ENCODE assay signal across 1 cellular context in the genomic region with DNA sequence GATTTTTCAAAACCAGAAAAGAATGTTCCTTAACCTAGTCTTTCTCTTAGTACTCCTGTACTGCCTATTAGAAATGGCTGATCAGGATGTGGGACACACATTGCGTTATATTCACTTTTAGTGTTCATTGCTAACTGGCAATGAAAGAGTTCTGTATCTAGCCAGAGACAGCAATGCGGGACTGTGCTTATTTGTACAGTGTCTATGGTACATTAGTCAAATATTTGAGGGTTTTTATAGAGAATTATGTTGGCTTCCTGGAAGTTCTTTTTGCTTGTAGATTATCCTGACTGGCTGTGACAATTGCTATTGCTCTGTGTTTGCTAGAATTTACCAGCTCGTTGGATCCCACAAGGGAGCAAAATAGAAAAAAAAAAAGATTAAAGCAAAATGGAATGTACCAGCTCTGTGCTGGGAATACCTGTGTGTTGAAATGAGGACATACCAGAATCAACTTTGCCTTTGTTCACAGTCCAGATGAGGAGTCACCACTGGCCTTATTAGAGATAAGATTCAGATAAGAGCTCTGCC.
A peak's percentile ranks its signal among the peaks of the same experiment; 100 is the strongest.
TF ChIP-seq lines count a peak whose summit lies in the region.

No MANE protein-coding gene starts in this region.

TF ChIP-seq in HepG2, 621 proteins besides CTCF, POLR2A, EP300 and RAD21 (continued from another document and continues in another):
- TF ChIP-seq, protein P1, sequence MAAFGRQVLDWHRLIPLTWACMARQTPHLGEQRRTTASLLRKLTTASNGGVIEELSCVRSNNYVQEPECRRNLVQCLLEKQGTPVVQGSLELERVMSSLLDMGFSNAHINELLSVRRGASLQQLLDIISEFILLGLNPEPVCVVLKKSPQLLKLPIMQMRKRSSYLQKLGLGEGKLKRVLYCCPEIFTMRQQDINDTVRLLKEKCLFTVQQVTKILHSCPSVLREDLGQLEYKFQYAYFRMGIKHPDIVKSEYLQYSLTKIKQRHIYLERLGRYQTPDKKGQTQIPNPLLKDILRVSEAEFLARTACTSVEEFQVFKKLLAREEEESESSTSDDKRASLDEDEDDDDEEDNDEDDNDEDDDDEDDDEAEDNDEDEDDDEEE (CRISPR knock-in tag; IDR thresholded peaks at IDR 0.05) = no peak
- TF ChIP-seq ADNP (CRISPR knock-in tag; IDR thresholded peaks at IDR 0.05) (no peak), SMARCC2 (IDR thresholded peaks at IDR 0.05) (no peak), NFKBIZ (CRISPR knock-in tag; IDR thresholded peaks at IDR 0.05) (0 out of 2 replicates have a peak, but pooled peaks have one; percentile 43), ZMAT3 (CRISPR knock-in tag; conservative IDR thresholded peaks at IDR 0.05) (no peak), SAP130 (CRISPR knock-in tag; IDR thresholded peaks at IDR 0.05; ENCODE audit: low read depth) (peak; percentile 62), ETV5 (CRISPR knock-in tag; IDR thresholded peaks at IDR 0.05; ENCODE audit: borderline replicate concordance) (no peak), HDAC2 (CRISPR knock-in tag; IDR thresholded peaks at IDR 0.05) (peak; percentile 50), ZBTB26 (CRISPR knock-in tag; IDR thresholded peaks at IDR 0.05; ENCODE audit: borderline replicate concordance) (no peak), ZSCAN30 (CRISPR knock-in tag; IDR thresholded peaks at IDR 0.05) (no peak), HMG20B (CRISPR knock-in tag; conservative IDR thresholded peaks at IDR 0.05) (peak; percentile 74; the same call in 1 of the 2 replicates), SIX1 (CRISPR knock-in tag; IDR thresholded peaks at IDR 0.05; ENCODE audit: borderline replicate concordance) (peak; percentile 33; the same call in 1 of the 2 replicates), KDM3A (CRISPR knock-in tag; IDR thresholded peaks at IDR 0.05; ENCODE audit: low read depth) (0 out of 2 replicates have a peak, but pooled peaks have one; percentile 63), NAIF1 (CRISPR knock-in tag; IDR thresholded peaks at IDR 0.05; ENCODE audit: borderline replicate concordance) (0 out of 2 replicates have a peak, but pooled peaks have one; percentile 27), ZNF747 (CRISPR knock-in tag; IDR thresholded peaks at IDR 0.05; ENCODE audit: borderline replicate concordance) (0 out of 2 replicates have a peak, but pooled peaks have one; percentile 21), RXRA (CRISPR knock-in tag; IDR thresholded peaks at IDR 0.05) (peak; percentile 31; the same call in 1 of the 2 replicates), MTF2 (CRISPR knock-in tag; IDR thresholded peaks at IDR 0.05; ENCODE audit: borderline replicate concordance) (no peak), HCFC1 (IDR thresholded peaks at IDR 0.05; ENCODE audit: low read depth, low read length) (no peak), ZNF800 (CRISPR knock-in tag; IDR thresholded peaks at IDR 0.05) (no peak), GABPA (IDR thresholded peaks at IDR 0.05; ENCODE audit: low read depth, low read length) (no peak), GABPA (CRISPR knock-in tag; IDR thresholded peaks at IDR 0.05; ENCODE audit: low read depth) (no peak), ZBTB44 (CRISPR knock-in tag; IDR thresholded peaks at IDR 0.05) (no peak), RNF2 (conservative IDR thresholded peaks at IDR 0.05; ENCODE audit: low read depth) (no peak), HHEX (CRISPR knock-in tag; IDR thresholded peaks at IDR 0.05) (no peak), HDAC6 (IDR thresholded peaks at IDR 0.05; ENCODE audit: low read depth, low read length) (no peak), ATF1 (CRISPR knock-in tag; IDR thresholded peaks at IDR 0.05) (0 out of 2 replicates have a peak, but pooled peaks have one; percentile 32), FIP1L1 (IDR thresholded peaks at IDR 0.05; ENCODE audit: borderline replicate concordance, insufficient read depth, low read depth, low read length) (no peak), HNF4G (IDR thresholded peaks at IDR 0.05; ENCODE audit: borderline replicate concordance, low read depth, low read length) (peak; percentile 26; the same call in 1 of the 2 replicates), HNF4G (CRISPR knock-in tag; IDR thresholded peaks at IDR 0.05; ENCODE audit: borderline replicate concordance, low read depth) (no peak), IKZF5 (CRISPR knock-in tag; IDR thresholded peaks at IDR 0.05) (peak; percentile 64; the same call in 1 of the 2 replicates), GATAD2A (CRISPR knock-in tag; IDR thresholded peaks at IDR 0.05) (peak; percentile 84), SNAPC5 (CRISPR knock-in tag; IDR thresholded peaks at IDR 0.05; ENCODE audit: borderline replicate concordance) (no peak), CAMTA2 (CRISPR knock-in tag; IDR thresholded peaks at IDR 0.05; ENCODE audit: borderline replicate concordance) (no peak), IRF2 (CRISPR knock-in tag; IDR thresholded peaks at IDR 0.05) (peak; percentile 63), SRSF9 (IDR thresholded peaks at IDR 0.05; ENCODE audit: borderline replicate concordance, insufficient read depth, low read depth, low read length, poor library complexity, severe bottlenecking) (no peak), RXRB (CRISPR knock-in tag; IDR thresholded peaks at IDR 0.05; ENCODE audit: borderline replicate concordance) (peak; percentile 70; the same call in 1 of the 2 replicates), ZNF562 (CRISPR knock-in tag; IDR thresholded peaks at IDR 0.05; ENCODE audit: borderline replicate concordance) (no peak), ZSCAN9 (CRISPR knock-in tag; IDR thresholded peaks at IDR 0.05; ENCODE audit: borderline replicate concordance) (peak; percentile 57; the same call in 1 of the 2 replicates), DPF2 (CRISPR knock-in tag; IDR thresholded peaks at IDR 0.05; ENCODE audit: borderline replicate concordance, low read depth) (peak; percentile 54; the same call in 1 of the 2 replicates), FOXP1 (IDR thresholded peaks at IDR 0.05) (no peak), FOXP1 (CRISPR knock-in tag; IDR thresholded peaks at IDR 0.05) (peak; percentile 49; the same call in 1 of the 2 replicates), GTF3A (CRISPR knock-in tag; conservative IDR thresholded peaks at IDR 0.05) (no peak), ZNF280D (CRISPR knock-in tag; IDR thresholded peaks at IDR 0.05) (no peak)
- TF ChIP-seq, protein P2, sequence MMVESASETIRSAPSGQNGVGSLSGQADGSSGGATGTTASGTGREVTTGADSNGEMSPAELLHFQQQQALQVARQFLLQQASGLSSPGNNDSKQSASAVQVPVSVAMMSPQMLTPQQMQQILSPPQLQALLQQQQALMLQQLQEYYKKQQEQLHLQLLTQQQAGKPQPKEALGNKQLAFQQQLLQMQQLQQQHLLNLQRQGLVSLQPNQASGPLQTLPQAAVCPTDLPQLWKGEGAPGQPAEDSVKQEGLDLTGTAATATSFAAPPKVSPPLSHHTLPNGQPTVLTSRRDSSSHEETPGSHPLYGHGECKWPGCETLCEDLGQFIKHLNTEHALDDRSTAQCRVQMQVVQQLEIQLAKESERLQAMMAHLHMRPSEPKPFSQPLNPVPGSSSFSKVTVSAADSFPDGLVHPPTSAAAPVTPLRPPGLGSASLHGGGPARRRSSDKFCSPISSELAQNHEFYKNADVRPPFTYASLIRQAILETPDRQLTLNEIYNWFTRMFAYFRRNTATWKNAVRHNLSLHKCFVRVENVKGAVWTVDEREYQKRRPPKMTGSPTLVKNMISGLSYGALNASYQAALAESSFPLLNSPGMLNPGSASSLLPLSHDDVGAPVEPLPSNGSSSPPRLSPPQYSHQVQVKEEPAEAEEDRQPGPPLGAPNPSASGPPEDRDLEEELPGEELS (CRISPR knock-in tag; IDR thresholded peaks at IDR 0.05) = peak; percentile 54; the same call in 1 of the 2 replicates
- TF ChIP-seq, protein P3, sequence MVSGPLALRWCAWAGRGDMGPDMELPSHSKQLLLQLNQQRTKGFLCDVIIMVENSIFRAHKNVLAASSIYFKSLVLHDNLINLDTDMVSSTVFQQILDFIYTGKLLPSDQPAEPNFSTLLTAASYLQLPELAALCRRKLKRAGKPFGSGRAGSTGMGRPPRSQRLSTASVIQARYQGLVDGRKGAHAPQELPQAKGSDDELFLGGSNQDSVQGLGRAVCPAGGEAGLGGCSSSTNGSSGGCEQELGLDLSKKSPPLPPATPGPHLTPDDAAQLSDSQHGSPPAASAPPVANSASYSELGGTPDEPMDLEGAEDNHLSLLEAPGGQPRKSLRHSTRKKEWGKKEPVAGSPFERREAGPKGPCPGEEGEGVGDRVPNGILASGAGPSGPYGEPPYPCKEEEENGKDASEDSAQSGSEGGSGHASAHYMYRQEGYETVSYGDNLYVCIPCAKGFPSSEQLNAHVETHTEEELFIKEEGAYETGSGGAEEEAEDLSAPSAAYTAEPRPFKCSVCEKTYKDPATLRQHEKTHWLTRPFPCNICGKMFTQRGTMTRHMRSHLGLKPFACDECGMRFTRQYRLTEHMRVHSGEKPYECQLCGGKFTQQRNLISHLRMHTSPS (CRISPR knock-in tag; IDR thresholded peaks at IDR 0.05; ENCODE audit: low read depth) = no peak
- TF ChIP-seq, protein P4, sequence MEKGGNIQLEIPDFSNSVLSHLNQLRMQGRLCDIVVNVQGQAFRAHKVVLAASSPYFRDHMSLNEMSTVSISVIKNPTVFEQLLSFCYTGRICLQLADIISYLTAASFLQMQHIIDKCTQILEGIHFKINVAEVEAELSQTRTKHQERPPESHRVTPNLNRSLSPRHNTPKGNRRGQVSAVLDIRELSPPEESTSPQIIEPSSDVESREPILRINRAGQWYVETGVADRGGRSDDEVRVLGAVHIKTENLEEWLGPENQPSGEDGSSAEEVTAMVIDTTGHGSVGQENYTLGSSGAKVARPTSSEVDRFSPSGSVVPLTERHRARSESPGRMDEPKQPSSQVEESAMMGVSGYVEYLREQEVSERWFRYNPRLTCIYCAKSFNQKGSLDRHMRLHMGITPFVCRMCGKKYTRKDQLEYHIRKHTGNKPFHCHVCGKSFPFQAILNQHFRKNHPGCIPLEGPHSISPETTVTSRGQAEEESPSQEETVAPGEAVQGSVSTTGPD (CRISPR knock-in tag; IDR thresholded peaks at IDR 0.05) = peak; percentile 69; the same call in 1 of the 2 replicates
